8 cellular contexts compared by ENCODE assay signal in the genomic region with DNA sequence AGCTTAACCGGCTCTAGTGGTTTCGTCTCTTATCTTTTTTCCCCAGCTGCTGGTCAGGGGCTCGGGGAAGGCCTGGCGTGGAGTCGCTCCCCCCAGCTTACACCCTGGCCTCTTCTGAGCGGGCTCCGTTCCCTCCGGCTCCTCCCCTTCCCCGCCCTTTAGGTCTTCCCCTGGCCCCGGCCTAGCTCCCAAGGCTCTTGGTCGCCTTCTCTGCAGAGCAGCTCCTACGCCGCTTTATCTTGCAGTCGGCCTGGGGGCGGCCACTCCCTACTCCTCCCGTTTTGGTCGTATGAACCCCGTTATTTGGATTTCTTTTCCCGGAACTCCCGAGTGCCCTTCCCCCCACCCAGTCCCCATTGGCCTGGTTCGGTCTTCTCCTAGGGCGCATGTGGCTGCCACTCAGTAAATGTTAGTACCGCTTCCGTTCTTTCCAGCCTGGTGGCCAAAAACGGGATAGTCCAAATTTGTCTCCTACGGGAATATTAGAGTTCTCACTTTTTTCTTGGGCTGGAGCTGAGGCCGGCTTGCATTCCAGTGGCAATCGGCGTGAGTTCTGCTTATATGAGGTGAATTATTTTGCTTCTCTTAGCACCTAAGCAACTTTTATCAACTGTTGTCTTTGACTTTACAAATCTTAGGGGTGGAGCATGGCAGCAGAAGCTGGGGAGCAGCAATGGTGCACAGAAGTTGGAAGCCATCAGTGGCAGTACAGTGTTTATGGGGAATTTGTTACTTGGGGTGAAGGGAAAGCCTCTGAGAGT. TPM values are rescaled to one million over a fixed set of nuclear protein-coding genes. Genes with fewer than 3 reads are reported as not detected.
A peak's percentile ranks its signal among the peaks of the same experiment; 100 is the strongest.
DNase-seq lines count a peak whose midpoint lies in the region; ATAC-seq and TF ChIP-seq lines count a peak whose summit lies in the region.

No MANE protein-coding gene starts in this region.

- H3K79me2 ChIP-seq in DOHH2 (ENCODE audit: control insufficient read depth, low read length) (peaks cover 54% of the 10 kb centered on the region), osteoblast (ENCODE audit: insufficient read depth, low read length) (peaks cover 53% of the 10 kb centered on the region)

- peak overlapping the region; percentile 88 for H3K4me3 ChIP-seq in DOHH2 (ENCODE audit: low read length)
- peak overlapping the region; percentile 97 for H3K4me3 ChIP-seq in osteoblast (ENCODE audit: insufficient read depth, low read length)

- peaks cover 49% of the 10 kb centered on the region for H3K36me3 ChIP-seq in DOHH2 (ENCODE audit: control insufficient read depth, low read length)
- peaks cover 21% of the 10 kb centered on the region for H3K36me3 ChIP-seq in osteoblast (ENCODE audit: insufficient read depth, low read length)

- H3K9me2 ChIP-seq in DOHH2 (replicated peaks; ENCODE audit: control insufficient read depth, low read length) = no peaks in the 10 kb centered on the region

- H3K4me3 Mint-ChIP-seq in activated T-cell treated with anti-CD3 and anti-CD28 coated beads, Interleukin-2, amount 50 U/mL, for 72 hours = peak overlapping the region; percentile 89 to 97

- H3K4me1 ChIP-seq in DOHH2 (ENCODE audit: control insufficient read depth, low read length) = peaks cover 26% of the 10 kb centered on the region
- H3K4me1 ChIP-seq in osteoblast (ENCODE audit: insufficient read depth, low read length) = peaks cover 26% of the 10 kb centered on the region

- H3K27ac Mint-ChIP-seq in activated T-cell treated with anti-CD3 and anti-CD28 coated beads, Interleukin-2, amount 50 U/mL, for 72 hours = peak overlapping the region; percentile 98

- H3K4me1 Mint-ChIP-seq in activated T-cell treated with anti-CD3 and anti-CD28 coated beads, Interleukin-2, amount 50 U/mL, for 72 hours (ENCODE audit: low read depth) = peaks cover 36% of the 10 kb centered on the region

- H3K4me2 ChIP-seq in DOHH2 (ENCODE audit: low read length) (peak overlapping the region; percentile 72), osteoblast (ENCODE audit: insufficient read depth, low read length) (peak overlapping the region; percentile 94)

- H3K36me3 Mint-ChIP-seq in activated T-cell treated with anti-CD3 and anti-CD28 coated beads, Interleukin-2, amount 50 U/mL, for 72 hours (ENCODE audit: insufficient read depth in 2 of 2) = peaks cover 9 to 24% of the 10 kb centered on the region in 2 donors

- H3F3A ChIP-seq in DOHH2 (ENCODE audit: control insufficient read depth, insufficient read depth) = peaks cover 8% of the 10 kb centered on the region

- no peaks in the 10 kb centered on the region for H3K27me3 Mint-ChIP-seq in activated T-cell treated with anti-CD3 and anti-CD28 coated beads, Interleukin-2, amount 50 U/mL, for 72 hours (ENCODE audit: low read depth)

- H4K20me1 ChIP-seq in DOHH2 (ENCODE audit: control insufficient read depth, insufficient read depth, low read depth, low read length) = peaks cover 19% of the 10 kb centered on the region
- H4K20me1 ChIP-seq in osteoblast (ENCODE audit: insufficient read depth, low read length) = peaks cover 32% of the 10 kb centered on the region

- ATAC-seq in GM21367 (IDR thresholded peaks at IDR 0.05; ENCODE audit: unreplicated experiment) (peak; percentile 37), HG03565 (IDR thresholded peaks at IDR 0.05; ENCODE audit: unreplicated experiment) (peak; percentile 26)
- peak; percentile 72 for ATAC-seq in activated T-cell treated with anti-CD3 and anti-CD28 coated beads, Interleukin-2, amount 50 U/mL, for 72 hours (replicated peaks in 1 of 2)

- H3K27me3 ChIP-seq in DOHH2 (ENCODE audit: control insufficient read depth, low read length) (no peaks in the 10 kb centered on the region), osteoblast (ENCODE audit: insufficient read depth, low read length) (no peaks in the 10 kb centered on the region)

- TF ChIP-seq CTCF in DOHH2 (IDR thresholded peaks at IDR 0.05; ENCODE audit: low read depth, low read length, poor library complexity, severe bottlenecking) = no peak
- peak; percentile 52 for TF ChIP-seq CTCF in osteoblast (IDR thresholded peaks at IDR 0.05; ENCODE audit: extremely low read depth, low read depth, low read length)

- peak; percentile 67 to 70 for DNase-seq in NCI-H524 (lab: John Stamatoyannopoulos, UW)
- peak in 1 of 2 donors; percentile 88 for DNase-seq in activated T-cell treated with anti-CD3 and anti-CD28 coated beads, Interleukin-2, amount 50 U/mL, for 72 hours
- DNase-seq in foreskin melanocyte = peak; percentile 90
- DNase-seq in osteoblast (ENCODE audit: insufficient read length, low spot score, missing footprints) = peak; percentile 94
- DNase-seq in OCI-M2 (lab: John Stamatoyannopoulos, UW; ENCODE audit: unreplicated experiment) = no peak

- no peaks in the 10 kb centered on the region for H3K9me3 ChIP-seq in DOHH2 (ENCODE audit: control insufficient read depth, insufficient read depth, low read length)
- no peaks in the 10 kb centered on the region for H3K9me3 ChIP-seq in osteoblast (ENCODE audit: low read depth, low read length)

- H3K27ac ChIP-seq in DOHH2 (ENCODE audit: low read depth, low read length) (peak overlapping the region; percentile 88), osteoblast (ENCODE audit: low read depth, low read length) (peak overlapping the region; percentile 100)

- no peaks in the 10 kb centered on the region for H3K9me3 Mint-ChIP-seq in activated T-cell treated with anti-CD3 and anti-CD28 coated beads, Interleukin-2, amount 50 U/mL, for 72 hours

- peak overlapping the region; percentile 89 for H2AFZ ChIP-seq in osteoblast (ENCODE audit: low read length)

RNA-seq across cellular contexts. Expression of gene THRAP3, which starts 0.5 kb away (rescaled TPM):
- 100 to 1,000 TPM; 108 to 110 TPM for total RNA-seq in activated T-cell treated with anti-CD3 and anti-CD28 coated beads, Interleukin-2, amount 50 U/mL, for 72 hours
- total RNA-seq in osteoblast = 127 and 137 TPM in 2 replicates
